Comparison of ENCODE assay signal across 20 cellular contexts in the genomic region with DNA sequence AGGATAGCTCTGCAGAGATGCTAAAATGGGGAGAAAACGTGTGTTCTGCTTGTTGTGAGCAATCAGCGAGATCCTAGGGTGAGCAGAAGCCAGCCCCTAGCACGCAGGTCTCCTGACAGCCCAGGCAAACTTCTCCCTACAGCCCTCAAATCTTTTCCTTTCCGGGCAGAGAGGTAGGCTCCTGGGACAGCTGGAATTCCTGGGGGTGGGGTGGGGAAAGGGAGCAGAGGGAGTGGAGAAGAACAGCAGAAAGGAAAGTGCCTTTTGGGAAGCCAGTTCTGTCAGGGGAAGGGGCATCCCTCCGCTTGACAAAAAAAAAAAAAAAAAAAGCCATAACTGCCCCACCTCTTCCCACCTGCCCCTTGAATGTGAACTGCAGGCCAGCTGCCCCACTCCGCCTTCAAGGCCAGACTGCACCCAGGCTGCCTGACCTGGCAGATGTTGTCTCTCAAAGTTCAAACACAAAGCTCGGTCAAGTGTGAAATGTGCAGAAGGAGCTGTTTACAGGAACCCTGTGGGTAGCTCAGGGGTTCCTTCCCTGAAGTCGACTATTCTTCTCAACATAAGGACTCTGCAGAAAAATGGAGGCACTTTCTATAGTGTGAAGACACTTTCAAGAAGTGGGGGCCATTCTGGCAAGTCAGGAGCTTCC. TPM values are rescaled to one million over a fixed set of nuclear protein-coding genes. Genes with fewer than 3 reads are reported as not detected.
DNase-seq lines count a peak whose midpoint lies in the region; ATAC-seq lines count a peak whose summit lies in the region.
"Had no signal": no experiment of that assay in that cellular context is flagged by ENCODE, and none has a peak within 500 bp of the region (broad histone marks: within the 10 kb centered on the region; RNA-seq: fewer than 3 reads in every experiment).

No MANE protein-coding gene starts in this region.

- H4K8ac ChIP-seq in mesendoderm (ENCODE audit: low read depth, low read length) = no peak overlapping the region

- DNase-seq in DMS 273 (lab: John Stamatoyannopoulos, UW; ENCODE audit: unreplicated experiment) = peak; percentile 94
- peak; percentile 10 for DNase-seq in RPMI7951 (ENCODE audit: low read depth)
- peak; percentile 87 for DNase-seq in mesendoderm
- DNase-seq in stimulated activated naive CD4-positive, alpha-beta T cell treated with Interleukin-2 at 50 U/mL for 16 hours (lab: John Stamatoyannopoulos, UW) = no peak
- no peak for DNase-seq in retina
- no peak for DNase-seq in COR-L47 (lab: John Stamatoyannopoulos, UW)
- DNase-seq: activated CD8-positive, alpha-beta memory T cell treated with anti-CD3 and anti-CD28 coated beads, Interleukin-2, amount 50 U/mL, for 4 hours; activated naive CD4-positive, alpha-beta T cell treated with anti-CD3 and anti-CD28 coated beads, Interleukin-2, amount 10 ng/mL, durations not matched to agents 7 days and 5 days; AML-193; caudate nucleus; foreskin melanocyte; NCI-H2029 treated with DMSO at 0.1 percent for 48 hours; stimulated activated CD4-positive, alpha-beta T cell treated with anti-CD3 and anti-CD28 coated beads, Interleukin-1b, Interleukin-23, amount 100 ng/mL, for 48 hours; SW 1271; trophoblast cell had no signal

- H3K79me2 ChIP-seq in mesendoderm (ENCODE audit: control insufficient read depth, insufficient read depth, low read length) = no peaks in the 10 kb centered on the region

- H3K23ac ChIP-seq in mesendoderm (ENCODE audit: low read length) = no peak overlapping the region

- H3K27me3 ChIP-seq in HUES48 (ENCODE audit: control insufficient read depth, insufficient read depth, low read length) (no peaks in the 10 kb centered on the region), mesendoderm (ENCODE audit: insufficient read depth, low read length, poor library complexity) (no peaks in the 10 kb centered on the region)

- no peak overlapping the region for H2BK5ac ChIP-seq in mesendoderm (ENCODE audit: low read length)

- WGBS in mesendoderm (ENCODE audit: extremely low coverage, insufficient coverage, low lambda C conversion rate) = no CpG with 5 or more reads among the region's 8 CpGs

- no peak overlapping the region for H2BK120ac ChIP-seq in mesendoderm (ENCODE audit: low read depth, low read length)

- H3K9ac ChIP-seq in HUES48 (ENCODE audit: low read depth, low read length) (no peak overlapping the region), mesendoderm (ENCODE audit: low read length) (no peak overlapping the region)
- H3K9ac ChIP-seq: KMS-11 had no signal

- no peak overlapping the region for H2BK15ac ChIP-seq in mesendoderm (replicated peaks; ENCODE audit: low read depth)

- no peak for ATAC-seq in HG02678 (IDR thresholded peaks at IDR 0.05; ENCODE audit: unreplicated experiment)
- ATAC-seq: activated CD4-positive, CD25-positive, alpha-beta regulatory T cell treated with anti-CD3 and anti-CD28 coated beads, Interleukin-2, amount 50 U/mL, for 24 hours; Panc1 had no signal

- H4K5ac ChIP-seq in mesendoderm (ENCODE audit: low read length) = no peak overlapping the region

- H3K27ac ChIP-seq in HUES48 (ENCODE audit: low read depth, low read length) (peak overlapping the region; percentile 74), mesendoderm (ENCODE audit: low read depth, low read length) (peak overlapping the region; percentile 51)
- H3K27ac ChIP-seq: KMS-11 had no signal

- H3K4me1 ChIP-seq in HUES48 (ENCODE audit: control insufficient read depth, insufficient read depth, low read length) = peaks cover 38% of the 10 kb centered on the region
- peaks cover 10% of the 10 kb centered on the region for H3K4me1 ChIP-seq in mesendoderm (ENCODE audit: control insufficient read depth, low read depth, low read length)

- H3K9me3 ChIP-seq in HUES48 (ENCODE audit: control insufficient read depth, insufficient read depth, low read length) = peaks cover 21% of the 10 kb centered on the region

- peak overlapping the region; percentile 60 for H3K56ac ChIP-seq in mesendoderm (ENCODE audit: low read length)

- H3K4ac ChIP-seq in mesendoderm (ENCODE audit: low read depth, low read length) = no peak overlapping the region

- H2AK5ac ChIP-seq in mesendoderm (ENCODE audit: low read length) = no peak overlapping the region

- no peaks in the 10 kb centered on the region for H3K79me1 ChIP-seq in mesendoderm (ENCODE audit: low read length)

- 0 out of 2 replicates have a peak overlapping the region, but pooled peaks have one; percentile 33 for H3K4me3 ChIP-seq in HUES48 (ENCODE audit: low read depth, low read length)
- H3K4me3 ChIP-seq in mesendoderm (ENCODE audit: low read length) = no peak overlapping the region

- no peak overlapping the region for H3K18ac ChIP-seq in mesendoderm (ENCODE audit: low read length)

- no peak overlapping the region for H3K4me2 ChIP-seq in mesendoderm (ENCODE audit: low read length)
- H3K4me2 ChIP-seq: KMS-11 had no signal

- H3K36me3 ChIP-seq in HUES48 (ENCODE audit: control insufficient read depth, insufficient read depth, low read length) = no peaks in the 10 kb centered on the region
- no peaks in the 10 kb centered on the region for H3K36me3 ChIP-seq in mesendoderm (ENCODE audit: control insufficient read depth, insufficient read depth, low read length)

RNA-seq across cellular contexts. Expression of a gene that starts 16.4 kb away (rescaled TPM):
- total RNA-seq in RPMI7951 (2014; rRNA removed; shearing (Covaris generic)) = 7.0 and 8.0 TPM in 2 replicates
- polyA plus RNA-seq in mesendoderm (2013, experiment 1 of 2) = 13.5 TPM
- polyA plus RNA-seq in mesendoderm (2013, experiment 2 of 2) = 13.7 TPM

RNA-seq across cellular contexts. Expression of a gene that starts 39.4 kb away (rescaled TPM):
- 23.1 and 26.1 TPM in 2 replicates for total RNA-seq in RPMI7951 (2014; rRNA removed; shearing (Covaris generic))
- 43.8 TPM for polyA plus RNA-seq in mesendoderm (2013, experiment 1 of 2)
- 43.7 TPM for polyA plus RNA-seq in mesendoderm (2013, experiment 2 of 2)

RNA-seq across cellular contexts. Expression of a gene that starts 50.4 kb away (rescaled TPM):
- total RNA-seq in RPMI7951 (2014; rRNA removed; shearing (Covaris generic)) = 27.4 and 34.4 TPM in 2 replicates
- polyA plus RNA-seq in mesendoderm (2013, experiment 1 of 2) = 30.6 TPM
- 31.1 TPM for polyA plus RNA-seq in mesendoderm (2013, experiment 2 of 2)

Comparison
In these comparisons a context has a peak if more than half of its experiments do, and no peak if none do; other contexts are left out.
1. DNase-seq: peak in DMS 273 (single experiment), RPMI7951 (single experiment) and mesendoderm (single experiment); none in stimulated activated naive CD4-positive, alpha-beta T cell treated with Interleukin-2 at 50 U/mL for 16 hours (single experiment), retina (single experiment) and COR-L47 (single experiment).